In the genomic region with DNA sequence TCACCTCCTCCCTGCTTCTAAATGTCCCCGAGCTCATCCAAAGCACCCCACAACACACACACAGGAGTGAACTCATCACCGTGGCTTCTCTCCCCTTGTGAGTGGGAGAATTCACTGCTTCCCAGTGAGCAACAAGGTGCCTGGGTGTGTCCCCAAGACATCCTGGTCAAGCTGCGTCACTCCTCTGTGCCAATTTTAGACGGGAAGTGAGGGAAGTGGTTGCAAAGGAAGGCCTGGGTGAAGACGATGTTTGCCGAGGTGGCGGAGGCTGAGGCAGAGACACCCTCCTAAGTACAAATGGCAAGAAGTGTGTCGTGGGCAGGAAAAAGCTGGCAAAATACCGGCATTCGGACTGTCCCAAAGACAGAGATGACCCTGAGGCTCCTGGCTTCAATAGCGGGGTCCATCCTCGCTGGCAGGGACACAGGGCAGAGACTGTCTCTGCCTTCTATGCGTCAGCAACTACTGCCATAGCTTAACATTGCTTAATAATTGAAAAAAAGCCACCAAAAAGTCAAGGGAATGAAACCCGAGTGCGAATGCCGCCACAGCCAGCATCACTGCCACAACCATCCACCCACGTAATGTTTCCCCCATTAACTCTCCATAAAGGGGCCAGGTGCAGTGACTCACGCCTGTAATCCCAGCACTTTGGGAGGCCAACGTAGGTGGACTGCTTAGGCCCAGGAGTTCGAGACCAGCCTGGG, we compare ENCODE assay signal across 10 cellular contexts.
DNase-seq lines count a peak whose midpoint lies in the region; ATAC-seq and FAIRE-seq lines count a peak whose summit lies in the region.
"Had no signal": no experiment of that assay in that cellular context is flagged by ENCODE, and none has a peak within 500 bp of the region (broad histone marks: within the 10 kb centered on the region; RNA-seq: fewer than 3 reads in every experiment).

No MANE protein-coding gene starts in this region.

- H2BK12ac ChIP-seq in mesenchymal stem cell (ENCODE audit: low read length in 2 of 2): peak overlapping the region in 1 of 2 experiments; percentile 29

- DNase-seq in activated naive CD8-positive, alpha-beta T cell treated with anti-CD3 and anti-CD28 coated beads for 36 hours: no peak
- no peak for DNase-seq in central memory CD8-positive, alpha-beta T cell (ENCODE audit: low spot score in 2 of 2)
- no peak for DNase-seq in mesenchymal stem cell
- peak; percentile 50 for DNase-seq in urothelium cell line (ENCODE audit: low spot score)
- DNase-seq in T-helper 2 cell: no peak
- DNase-seq in stimulated activated CD4-positive, alpha-beta T cell treated with anti-CD3 and anti-CD28 coated beads, Interleukin-2, amount 100 ng/mL, for 48 hours: no peak
- no peak for DNase-seq in dedifferentiated amniotic fluid mesenchymal stem cell (ENCODE audit: extremely low spot score)
- DNase-seq: activated CD8-positive, alpha-beta memory T cell treated with anti-CD3 and anti-CD28 coated beads, Interleukin-2, amount 50 U/mL, for 48 hours; NCI-H1417 treated with DMSO at 0.1 percent for 48 hours had no signal

- no peak overlapping the region for H4K8ac ChIP-seq in mesenchymal stem cell (ENCODE audit: low read length)

- H3K4ac ChIP-seq in mesenchymal stem cell (ENCODE audit: low read depth in 1 of 2, low read length in 2 of 2): peak overlapping the region in 1 of 2 experiments; percentile 5

- no peak overlapping the region for H2BK5ac ChIP-seq in mesenchymal stem cell (ENCODE audit: low read depth, low read length, poor library complexity, severe bottlenecking)

- H3K23ac ChIP-seq in mesenchymal stem cell (ENCODE audit: low read length in 2 of 2): no peak overlapping the region

- peak; percentile 83 for FAIRE-seq in urothelium cell line (lab: Jason Lieb, UNC)

- H3K27ac ChIP-seq in mesenchymal stem cell (ENCODE audit: low read length, poor library complexity, severe bottlenecking): no peak overlapping the region

- no peaks in the 10 kb centered on the region for H3K27me3 ChIP-seq in mesenchymal stem cell (ENCODE audit: control insufficient read depth in 1 of 2, insufficient read depth in 1 of 2, low read length in 2 of 2)

- H2BK120ac ChIP-seq in mesenchymal stem cell (ENCODE audit: low read depth, low read length): no peak overlapping the region

- H3K9me3 ChIP-seq in mesenchymal stem cell (ENCODE audit: control insufficient read depth, low read length): no peaks in the 10 kb centered on the region

- H3K27me3 Mint-ChIP-seq in activated naive CD8-positive, alpha-beta T cell: no peaks in the 10 kb centered on the region
- H3K27me3 Mint-ChIP-seq in activated naive CD8-positive, alpha-beta T cell treated with anti-CD3 and anti-CD28 coated beads for 36 hours: no peaks in the 10 kb centered on the region
- H3K27me3 Mint-ChIP-seq in central memory CD8-positive, alpha-beta T cell: no peaks in the 10 kb centered on the region

- H2AFZ ChIP-seq in mesenchymal stem cell (ENCODE audit: low read depth, low read length): no peak overlapping the region

- WGBS in mesenchymal stem cell: 92% methylated on average over 20 of the region's 20 CpGs

- H3K36me3 ChIP-seq in mesenchymal stem cell (ENCODE audit: control insufficient read depth in 1 of 2, insufficient read depth in 2 of 2, low read depth in 1 of 2, low read length in 2 of 2): peaks cover 41 to 51% of the 10 kb centered on the region in 2 experiments

- peaks cover 2% of the 10 kb centered on the region for H3K36me3 Mint-ChIP-seq in activated naive CD8-positive, alpha-beta T cell
- peaks cover 12% of the 10 kb centered on the region for H3K36me3 Mint-ChIP-seq in activated naive CD8-positive, alpha-beta T cell treated with anti-CD3 and anti-CD28 coated beads for 36 hours
- H3K36me3 Mint-ChIP-seq in central memory CD8-positive, alpha-beta T cell (ENCODE audit: insufficient read depth): peaks cover 20% of the 10 kb centered on the region

- H3K4me1 ChIP-seq in mesenchymal stem cell (ENCODE audit: control insufficient read depth, insufficient read depth, low read depth, low read length): peaks cover 49% of the 10 kb centered on the region

- H3K9ac ChIP-seq in mesenchymal stem cell (ENCODE audit: low read length): peak overlapping the region; percentile 95

- H3K4me2 ChIP-seq in mesenchymal stem cell (ENCODE audit: low read length, poor library complexity, severe bottlenecking): no peak overlapping the region

- peak overlapping the region; percentile 8 for H3K27ac Mint-ChIP-seq in activated naive CD8-positive, alpha-beta T cell
- no peak overlapping the region for H3K27ac Mint-ChIP-seq in activated naive CD8-positive, alpha-beta T cell treated with anti-CD3 and anti-CD28 coated beads for 36 hours
- H3K27ac Mint-ChIP-seq in central memory CD8-positive, alpha-beta T cell (ENCODE audit: low read depth): peak overlapping the region; percentile 65

- H2BK15ac ChIP-seq in mesenchymal stem cell (ENCODE audit: low read depth, poor library complexity, severe bottlenecking): no peak overlapping the region

- H3K4me1 Mint-ChIP-seq in activated naive CD8-positive, alpha-beta T cell (ENCODE audit: low read depth): peaks cover 7% of the 10 kb centered on the region
- peaks cover 7% of the 10 kb centered on the region for H3K4me1 Mint-ChIP-seq in activated naive CD8-positive, alpha-beta T cell treated with anti-CD3 and anti-CD28 coated beads for 36 hours
- H3K4me1 Mint-ChIP-seq in central memory CD8-positive, alpha-beta T cell: peaks cover 31% of the 10 kb centered on the region

- H3K4me3 ChIP-seq in mesenchymal stem cell (ENCODE audit: insufficient read depth in 1 of 2, low read depth in 1 of 2, low read length in 2 of 2): no peak overlapping the region

- H3K79me1 ChIP-seq in mesenchymal stem cell (replicated peaks; ENCODE audit: low read length, poor library complexity, severe bottlenecking): peaks cover 25% of the 10 kb centered on the region

- H2AK5ac ChIP-seq in mesenchymal stem cell (ENCODE audit: low read length, severe bottlenecking): peak overlapping the region; percentile 49

- peak overlapping the region; percentile 8 for H4K91ac ChIP-seq in mesenchymal stem cell (ENCODE audit: low read length)

- H3K18ac ChIP-seq in mesenchymal stem cell (ENCODE audit: low read depth in 1 of 2, low read length in 2 of 2): peak overlapping the region in 1 of 2 experiments; percentile 67

- H3K4me3 Mint-ChIP-seq in activated naive CD8-positive, alpha-beta T cell: no peak overlapping the region
- H3K4me3 Mint-ChIP-seq in activated naive CD8-positive, alpha-beta T cell treated with anti-CD3 and anti-CD28 coated beads for 36 hours: no peak overlapping the region
- no peak overlapping the region for H3K4me3 Mint-ChIP-seq in central memory CD8-positive, alpha-beta T cell

- peak overlapping the region in 1 of 2 experiments; percentile 61 for H3K14ac ChIP-seq in mesenchymal stem cell (ENCODE audit: low read length in 2 of 2)

- no peak for ATAC-seq in central memory CD8-positive, alpha-beta T cell (replicated peaks; ENCODE audit: extremely low read depth, poor library complexity, severe bottlenecking)

- H3K9me3 Mint-ChIP-seq in activated naive CD8-positive, alpha-beta T cell (ENCODE audit: low read depth): no peaks in the 10 kb centered on the region
- no peaks in the 10 kb centered on the region for H3K9me3 Mint-ChIP-seq in activated naive CD8-positive, alpha-beta T cell treated with anti-CD3 and anti-CD28 coated beads for 36 hours
- H3K9me3 Mint-ChIP-seq in central memory CD8-positive, alpha-beta T cell: no peaks in the 10 kb centered on the region
